ENCODE assay signal across 30 cellular contexts in the genomic region with DNA sequence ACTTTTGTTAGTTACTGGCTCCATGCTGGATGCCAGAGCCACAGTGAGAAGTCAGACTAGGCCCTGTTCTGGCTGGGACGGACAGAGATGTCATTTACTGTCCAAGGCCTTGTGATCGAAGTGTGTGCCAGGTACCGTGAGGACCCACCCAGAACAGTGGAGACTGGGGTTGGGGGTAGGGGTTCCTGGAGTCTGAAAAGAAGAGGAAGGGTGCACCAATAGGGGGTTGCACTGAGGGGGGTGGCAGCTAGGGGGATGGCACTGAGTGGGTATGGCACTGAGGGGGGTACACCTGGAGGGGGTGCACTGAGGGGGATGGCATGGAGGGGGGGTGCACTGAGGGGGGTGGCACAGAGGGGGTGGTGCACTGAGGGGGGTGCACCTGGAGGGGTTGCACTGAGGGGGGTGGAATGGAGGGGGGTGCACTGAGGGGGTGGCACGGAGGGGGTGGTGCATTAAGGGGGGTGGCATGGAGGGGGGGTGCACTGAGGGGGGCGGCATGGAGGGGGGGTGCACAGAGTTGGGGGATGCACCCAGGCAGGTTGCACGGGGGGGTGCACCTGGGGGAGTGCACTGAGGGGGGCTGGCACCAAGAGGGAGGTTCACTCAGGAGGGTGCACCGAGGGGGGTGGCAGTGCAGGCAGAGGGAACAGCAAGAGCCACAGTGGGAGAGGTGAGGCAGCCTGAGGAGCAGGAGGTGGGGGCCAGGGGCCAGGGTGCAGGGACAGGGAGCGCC. TPM values are rescaled to one million over a fixed set of nuclear protein-coding genes. Genes with fewer than 3 reads are reported as not detected.
A peak's percentile ranks its signal among the peaks of the same experiment; 100 is the strongest.
DNase-seq lines count a peak whose midpoint lies in the region; ATAC-seq and TF ChIP-seq lines count a peak whose summit lies in the region.
"Had no signal": no experiment of that assay in that cellular context is flagged by ENCODE, and none has a peak within 500 bp of the region (broad histone marks: within the 10 kb centered on the region; RNA-seq: fewer than 3 reads in every experiment).

No MANE protein-coding gene starts in this region.

- H3K9me3 Mint-ChIP-seq in stimulated activated naive CD8-positive, alpha-beta T cell treated with anti-CD3 and anti-CD28 coated beads, Interleukin-15, amount 100 ng/mL, for 72 hours: peaks cover 3 to 5% of the 10 kb centered on the region in 2 donors
- H3K9me3 Mint-ChIP-seq in dendritic cell treated with granulocyte-macrophage colony-stimulating factor and Interleukin-4, amounts not matched to agents 40 ng/mL and 50 ng/mL, for 4 days: peaks cover 10% of the 10 kb centered on the region

- no peak overlapping the region for H3K4me3 ChIP-seq in osteoblast (ENCODE audit: insufficient read depth, low read length)
- H3K4me3 ChIP-seq: gastroesophageal sphincter, lower lobe of right lung had no signal

- peaks cover 6% of the 10 kb centered on the region for H3K4me1 Mint-ChIP-seq in stimulated activated naive CD8-positive, alpha-beta T cell treated with anti-CD3 and anti-CD28 coated beads, Interleukin-15, amount 100 ng/mL, for 72 hours
- H3K4me1 Mint-ChIP-seq in dendritic cell treated with granulocyte-macrophage colony-stimulating factor and Interleukin-4, amounts not matched to agents 40 ng/mL and 50 ng/mL, for 4 days (ENCODE audit: low read depth): peaks cover 17% of the 10 kb centered on the region

- no peak overlapping the region for H3K4me2 ChIP-seq in osteoblast (ENCODE audit: insufficient read depth, low read length)

- H3K36me3 Mint-ChIP-seq in dendritic cell treated with granulocyte-macrophage colony-stimulating factor and Interleukin-4, amounts not matched to agents 40 ng/mL and 50 ng/mL, for 4 days (ENCODE audit: low read depth): no peaks in the 10 kb centered on the region
- H3K36me3 Mint-ChIP-seq: naive B cell; stimulated activated naive B cell treated with anti-CD40 and anti-IgM and Interleukin-4, amounts not matched to agents 10 μg/mL and 1 μg/mL and 100 μg/mL, for 72 hours had no signal

- ATAC-seq in stimulated activated naive CD8-positive, alpha-beta T cell treated with anti-CD3 and anti-CD28 coated beads, Interleukin-15, amount 100 ng/mL, for 72 hours: peak; percentile 55
- no peak for ATAC-seq in stimulated activated naive CD8-positive, alpha-beta T cell treated with anti-CD3 and anti-CD28 coated beads, Interleukin-15, Interleukin-2, amounts not matched to agents 100 U/mL and 50 U/mL, for 24 hours
- ATAC-seq in SK-N-SH treated with all-trans-retinoic acid at 6 μM for 48 hours (no peak), GM18861 (IDR thresholded peaks at IDR 0.05; ENCODE audit: unreplicated experiment) (no peak)
- ATAC-seq: activated naive CD8-positive, alpha-beta T cell treated with anti-CD3 and anti-CD28 coated beads, Interleukin-2, amount 50 U/mL, for 24 hours; gastroesophageal sphincter; lower lobe of right lung; Panc1 had no signal

- no peaks in the 10 kb centered on the region for H3K27me3 ChIP-seq in osteoblast (ENCODE audit: insufficient read depth, low read length)
- H3K27me3 ChIP-seq: BE2C had no signal

- H2AFZ ChIP-seq in osteoblast (ENCODE audit: low read length): no peak overlapping the region

- H3K4me1 ChIP-seq in osteoblast (ENCODE audit: insufficient read depth, low read length): peaks cover 30% of the 10 kb centered on the region
- H3K4me1 ChIP-seq: BE2C, lower lobe of right lung had no signal

- H3K9me3 ChIP-seq in osteoblast (ENCODE audit: low read depth, low read length): peaks cover 6% of the 10 kb centered on the region
- H3K9me3 ChIP-seq: BE2C had no signal

- TF ChIP-seq CTCF in osteoblast (IDR thresholded peaks at IDR 0.05; ENCODE audit: extremely low read depth, low read depth, low read length): no peak

- peaks cover 5% of the 10 kb centered on the region for H3K36me3 ChIP-seq in osteoblast (ENCODE audit: insufficient read depth, low read length)
- H3K36me3 ChIP-seq: BE2C, lower lobe of right lung, WERI-Rb-1 had no signal

- no peak for DNase-seq in stimulated activated naive CD8-positive, alpha-beta T cell treated with anti-CD3 and anti-CD28 coated beads, Interleukin-15, amount 100 ng/mL, for 72 hours
- no peak for DNase-seq in stimulated activated naive CD8-positive, alpha-beta T cell treated with anti-CD3 and anti-CD28 coated beads, Interleukin-15, Interleukin-2, amounts not matched to agents 100 U/mL and 50 U/mL, for 24 hours
- DNase-seq in osteoblast (ENCODE audit: insufficient read length, low spot score, missing footprints) (peak; percentile 68), NCI-H146 (lab: John Stamatoyannopoulos, UW) (no peak)
- DNase-seq: ACHN; activated CD4-positive, alpha-beta T cell treated with anti-CD3 and anti-CD28 coated beads for 4 hours; activated naive CD4-positive, alpha-beta T cell; activated naive CD8-positive, alpha-beta T cell treated with anti-CD3 and anti-CD28 coated beads, Interleukin-2, amount 50 U/mL, for 24 hours; activated T-cell treated with anti-CD3 and anti-CD28 coated beads, Interleukin-2, amount 50 U/mL, for 48 hours; BE2C; DMS153; H9; KG1; kidney glomerular epithelial cell; lower lobe of right lung; midbrain; naive B cell; NCI-H345; NCI-H69; occipital lobe; SHP77 treated with DMSO at 0.1 percent for 48 hours; stimulated activated naive B cell treated with anti-CD40 and anti-IgM and Interleukin-4, amounts not matched to agents 10 μg/mL and 1 μg/mL and 100 μg/mL, for 72 hours; SW 1271; WERI-Rb-1 had no signal

- H3K27ac ChIP-seq in osteoblast (ENCODE audit: low read depth, low read length): no peak overlapping the region
- H3K27ac ChIP-seq: HL-60, lower lobe of right lung, WERI-Rb-1 had no signal

- H3K79me2 ChIP-seq in osteoblast (ENCODE audit: insufficient read depth, low read length): no peaks in the 10 kb centered on the region

- peaks cover 49% of the 10 kb centered on the region for H3K27me3 Mint-ChIP-seq in stimulated activated naive CD8-positive, alpha-beta T cell treated with anti-CD3 and anti-CD28 coated beads, Interleukin-15, amount 100 ng/mL, for 72 hours
- H3K27me3 Mint-ChIP-seq in dendritic cell treated with granulocyte-macrophage colony-stimulating factor and Interleukin-4, amounts not matched to agents 40 ng/mL and 50 ng/mL, for 4 days: peaks cover 45% of the 10 kb centered on the region

- H3K27ac Mint-ChIP-seq in stimulated activated naive CD8-positive, alpha-beta T cell treated with anti-CD3 and anti-CD28 coated beads, Interleukin-15, amount 100 ng/mL, for 72 hours: no peak overlapping the region
- peak overlapping the region; percentile 65 for H3K27ac Mint-ChIP-seq in dendritic cell treated with granulocyte-macrophage colony-stimulating factor and Interleukin-4, amounts not matched to agents 40 ng/mL and 50 ng/mL, for 4 days
- H3K27ac Mint-ChIP-seq: activated naive CD8-positive, alpha-beta T cell treated with anti-CD3 and anti-CD28 coated beads, Interleukin-2, amount 50 U/mL, for 24 hours; stimulated activated naive B cell treated with anti-CD40 and anti-IgM and Interleukin-4, amounts not matched to agents 10 μg/mL and 1 μg/mL and 100 μg/mL, for 72 hours had no signal

- intact Hi-C loops in dendritic cell treated with granulocyte-macrophage colony-stimulating factor and Interleukin-4, amounts not matched to agents 40 ng/mL and 50 ng/mL, for 4 days (cut with micrococcal nuclease): no loop called here

- H4K20me1 ChIP-seq in osteoblast (ENCODE audit: insufficient read depth, low read length): no peaks in the 10 kb centered on the region

- H3K4me3 Mint-ChIP-seq in stimulated activated naive CD8-positive, alpha-beta T cell treated with anti-CD3 and anti-CD28 coated beads, Interleukin-15, amount 100 ng/mL, for 72 hours: no peak overlapping the region
- no peak overlapping the region for H3K4me3 Mint-ChIP-seq in dendritic cell treated with granulocyte-macrophage colony-stimulating factor and Interleukin-4, amounts not matched to agents 40 ng/mL and 50 ng/mL, for 4 days
- H3K4me3 Mint-ChIP-seq: activated naive CD8-positive, alpha-beta T cell treated with anti-CD3 and anti-CD28 coated beads, Interleukin-2, amount 50 U/mL, for 24 hours; naive B cell; stimulated activated naive B cell treated with anti-CD40 and anti-IgM and Interleukin-4, amounts not matched to agents 10 μg/mL and 1 μg/mL and 100 μg/mL, for 72 hours had no signal

TF ChIP-seq in SK-N-SH treated with all-trans-retinoic acid at 6 μM for 48 hours, 23 proteins besides CTCF, POLR2A, EP300 and RAD21 (continues in another document):
- TF ChIP-seq, protein P1, sequence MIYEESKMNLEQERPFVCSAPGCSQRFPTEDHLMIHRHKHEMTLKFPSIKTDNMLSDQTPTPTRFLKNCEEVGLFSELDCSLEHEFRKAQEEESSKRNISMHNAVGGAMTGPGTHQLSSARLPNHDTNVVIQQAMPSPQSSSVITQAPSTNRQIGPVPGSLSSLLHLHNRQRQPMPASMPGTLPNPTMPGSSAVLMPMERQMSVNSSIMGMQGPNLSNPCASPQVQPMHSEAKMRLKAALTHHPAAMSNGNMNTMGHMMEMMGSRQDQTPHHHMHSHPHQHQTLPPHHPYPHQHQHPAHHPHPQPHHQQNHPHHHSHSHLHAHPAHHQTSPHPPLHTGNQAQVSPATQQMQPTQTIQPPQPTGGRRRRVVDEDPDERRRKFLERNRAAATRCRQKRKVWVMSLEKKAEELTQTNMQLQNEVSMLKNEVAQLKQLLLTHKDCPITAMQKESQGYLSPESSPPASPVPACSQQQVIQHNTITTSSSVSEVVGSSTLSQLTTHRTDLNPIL (CRISPR knock-in tag; IDR thresholded peaks at IDR 0.05; ENCODE audit: low read depth): no peak
- no peak for TF ChIP-seq BACH2 (CRISPR knock-in tag; IDR thresholded peaks at IDR 0.05; ENCODE audit: borderline replicate concordance)
- TF ChIP-seq, protein P2, sequence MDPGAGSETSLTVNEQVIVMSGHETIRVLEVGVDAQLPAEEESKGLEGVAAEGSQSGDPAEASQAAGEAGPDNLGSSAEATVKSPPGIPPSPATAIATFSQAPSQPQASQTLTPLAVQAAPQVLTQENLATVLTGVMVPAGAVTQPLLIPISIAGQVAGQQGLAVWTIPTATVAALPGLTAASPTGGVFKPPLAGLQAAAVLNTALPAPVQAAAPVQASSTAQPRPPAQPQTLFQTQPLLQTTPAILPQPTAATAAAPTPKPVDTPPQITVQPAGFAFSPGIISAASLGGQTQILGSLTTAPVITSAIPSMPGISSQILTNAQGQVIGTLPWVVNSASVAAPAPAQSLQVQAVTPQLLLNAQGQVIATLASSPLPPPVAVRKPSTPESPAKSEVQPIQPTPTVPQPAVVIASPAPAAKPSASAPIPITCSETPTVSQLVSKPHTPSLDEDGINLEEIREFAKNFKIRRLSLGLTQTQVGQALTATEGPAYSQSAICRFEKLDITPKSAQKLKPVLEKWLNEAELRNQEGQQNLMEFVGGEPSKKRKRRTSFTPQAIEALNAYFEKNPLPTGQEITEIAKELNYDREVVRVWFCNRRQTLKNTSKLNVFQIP (CRISPR knock-in tag; IDR thresholded peaks at IDR 0.05; ENCODE audit: borderline replicate concordance, low read depth): no peak
- TF ChIP-seq OSR1 (CRISPR knock-in tag; IDR thresholded peaks at IDR 0.05): no peak

RNA-seq across cellular contexts. Expression of a gene that starts 10.6 kb away (rescaled TPM):
- total RNA-seq in osteoblast: 0.36 and 0.59 TPM in 2 replicates

RNA-seq across cellular contexts. Expression of a gene that starts 28.6 kb away (rescaled TPM):
- total RNA-seq in osteoblast: 11.2 and 12.3 TPM in 2 replicates
